Comparison of ENCODE assay signal across 13 cellular contexts in genomic region chr3:157120071-157120892, GRCh38. TPM values are rescaled to one million over a fixed set of nuclear protein-coding genes. Genes with fewer than 3 reads are reported as not detected.
DNase-seq lines count a peak whose midpoint lies in the region; ATAC-seq, FAIRE-seq and TF ChIP-seq lines count a peak whose summit lies in the region.
"Had no signal": no experiment of that assay in that cellular context is flagged by ENCODE, and none has a peak within 500 bp of the region (broad histone marks: within the 10 kb centered on the region; RNA-seq: fewer than 3 reads in every experiment).

No MANE protein-coding gene starts in this region.

- H4K20me1 ChIP-seq in PC-3 (ENCODE audit: low read length): no peaks in the 10 kb centered on the region
- H4K20me1 ChIP-seq: BLaER1 treated with 17β-estradiol and CSF1 and Interleukin-3, amounts not matched to agents 10 nM and 100 nM had no signal

- no peak for ATAC-seq in PC-3
- no peak for ATAC-seq in naive thymus-derived CD8-positive, alpha-beta T cell

- TF ChIP-seq CTCF in PC-3 (conservative IDR thresholded peaks at IDR 0.05; ENCODE audit: low read depth, low read length): no peak

- peak overlapping the region; percentile 30 for H3K4me2 ChIP-seq in PC-3 (ENCODE audit: low read length)
- H3K4me2 ChIP-seq: BLaER1 treated with 17β-estradiol and CSF1 and Interleukin-3, amounts not matched to agents 10 nM and 100 nM had no signal

- peaks cover 0 to 2% (median 0%) of the 10 kb centered on the region in 5 donors for H3K27me3 Mint-ChIP-seq in naive thymus-derived CD8-positive, alpha-beta T cell

- WGBS in small intestine, 3 donors: 22 to 51% (median 34%) methylated on average over 50 to 56 of the region's 56 CpGs

- no peak for FAIRE-seq in small intestine (lab: Jason Lieb, UNC)
- no peak for FAIRE-seq in GM12892 (lab: Jason Lieb, UNC)
- FAIRE-seq: G401.6 had no signal

- peak overlapping the region; percentile 8; the same call in 1 of the 2 replicates for H3K4me3 ChIP-seq in PC-3 (ENCODE audit: low read length)
- peak overlapping the region in 1 of 2 donors; percentile 32 for H3K4me3 ChIP-seq in small intestine (ENCODE audit: low read depth in 1 of 2, low read length in 2 of 2)
- H3K4me3 ChIP-seq: BLaER1 treated with 17β-estradiol and CSF1 and Interleukin-3, amounts not matched to agents 10 nM and 100 nM had no signal

- H3K27me3 ChIP-seq in PC-3 (ENCODE audit: low read length): no peaks in the 10 kb centered on the region
- no peaks in the 10 kb centered on the region for H3K27me3 ChIP-seq in small intestine (ENCODE audit: control insufficient read depth in 2 of 2, insufficient read depth in 2 of 2, low read length in 2 of 2)
- H3K27me3 ChIP-seq: BLaER1 treated with 17β-estradiol and CSF1 and Interleukin-3, amounts not matched to agents 10 nM and 100 nM had no signal

- H3K4me1 ChIP-seq in PC-3 (ENCODE audit: insufficient read depth, low read length) (peaks cover 65% of the 10 kb centered on the region), small intestine (ENCODE audit: control insufficient read depth in 2 of 2, insufficient read depth in 1 of 2, low read depth in 1 of 2, low read length in 1 of 2) (peaks cover 6 to 7% of the 10 kb centered on the region in 2 donors)
- H3K4me1 ChIP-seq: BLaER1 treated with 17β-estradiol and CSF1 and Interleukin-3, amounts not matched to agents 10 nM and 100 nM had no signal

- no peaks in the 10 kb centered on the region for H3K9me3 Mint-ChIP-seq in naive thymus-derived CD8-positive, alpha-beta T cell
- H3K9me3 Mint-ChIP-seq: activated T-cell treated with anti-CD3 and anti-CD28 coated beads, Interleukin-2, amount 50 U/mL, for 72 hours had no signal

- DNase-seq in ELF-1 (ENCODE audit: low read depth, low spot score) (peak; percentile 68), PC-3 (no peak), left kidney (ENCODE audit: low read depth, low spot score) (peak; percentile 52), small intestine (peak; percentile 92), GM12892 (ENCODE audit: insufficient read length) (no peak), NCI-H2196 (lab: John Stamatoyannopoulos, UW; ENCODE audit: unreplicated experiment) (no peak)
- no peak for DNase-seq in activated CD4-positive, CD25-positive, alpha-beta regulatory T cell (lab: John Stamatoyannopoulos, UW)
- DNase-seq in naive thymus-derived CD8-positive, alpha-beta T cell: no peak
- DNase-seq: dermis blood vessel endothelial cell; stimulated activated CD4-positive, alpha-beta T cell treated with anti-CD3 and anti-CD28 coated beads, Interleukin-2, amount 100 ng/mL, for 48 hours had no signal

- CTCF ChIA-PET in PC-3 (lab: Charles Lee): interaction anchor here (2.0 kb wide), 1 partner anchor 38 kb away, joined by 7 read pairs; no protein-coding TSS in a partner anchor

- no peak for TF ChIP-seq POLR2A in GM12892 (IDR thresholded peaks at IDR 0.05; ENCODE audit: low read depth, low read length)

- H3F3A ChIP-seq in PC-3 (ENCODE audit: low read length, unreplicated experiment): no peaks in the 10 kb centered on the region

- BruUV-seq in PC-3 (replicated peaks; lab: Mats Ljungman, UMichigan): no TSS peak

- peak overlapping the region; percentile 49 for H2AFZ ChIP-seq in PC-3 (ENCODE audit: low read length)

- H3K4me1 Mint-ChIP-seq in naive thymus-derived CD8-positive, alpha-beta T cell: peaks cover 2 to 8% (median 6%) of the 10 kb centered on the region in 4 donors

- no peaks in the 10 kb centered on the region; the same call in 1 of the 2 replicates for H3K9me2 ChIP-seq in PC-3 (replicated peaks; ENCODE audit: low read length)

- H3K9me3 ChIP-seq in PC-3 (ENCODE audit: low read length): no peaks in the 10 kb centered on the region
- no peaks in the 10 kb centered on the region for H3K9me3 ChIP-seq in small intestine (ENCODE audit: control insufficient read depth, low read depth)

- no peak overlapping the region for H3K4me3 Mint-ChIP-seq in naive thymus-derived CD8-positive, alpha-beta T cell

- POLR2A ChIA-PET in PC-3 (lab: Charles Lee; ENCODE audit: unreplicated experiment): interaction anchor here (1.6 kb wide), 1 partner anchor 37 kb away, joined by 6 read pairs; no protein-coding TSS in a partner anchor
- POLR2A ChIA-PET in naive thymus-derived CD8-positive, alpha-beta T cell (lab: Charles Lee): no interaction called here

- H3K36me3 Mint-ChIP-seq in naive thymus-derived CD8-positive, alpha-beta T cell: peaks cover 0 to 3% (median 0%) of the 10 kb centered on the region in 3 donors

- H3K27ac ChIP-seq in PC-3 (ENCODE audit: low read length) (peak overlapping the region; percentile 72), small intestine (ENCODE audit: low read depth in 1 of 2, low read length in 1 of 2) (peak overlapping the region; percentile 81 to 90)
- H3K27ac ChIP-seq: BLaER1 treated with 17β-estradiol and CSF1 and Interleukin-3, amounts not matched to agents 10 nM and 100 nM had no signal

- peak overlapping the region; percentile 28 for H3K9ac ChIP-seq in PC-3 (ENCODE audit: low read length)
- H3K9ac ChIP-seq: BLaER1 treated with 17β-estradiol and CSF1 and Interleukin-3, amounts not matched to agents 10 nM and 100 nM had no signal

- H3K79me2 ChIP-seq in PC-3 (ENCODE audit: low read length): no peaks in the 10 kb centered on the region

- intact Hi-C loops in PC-3 (cut with micrococcal nuclease): no loop called here

- no peaks in the 10 kb centered on the region for H3K36me3 ChIP-seq in PC-3 (ENCODE audit: low read depth, low read length)
- H3K36me3 ChIP-seq in small intestine (ENCODE audit: control insufficient read depth in 2 of 2, insufficient read depth in 2 of 2, low read length in 2 of 2): no peaks in the 10 kb centered on the region
- H3K36me3 ChIP-seq: BLaER1 treated with 17β-estradiol and CSF1 and Interleukin-3, amounts not matched to agents 10 nM and 100 nM had no signal

- H3K27ac Mint-ChIP-seq in naive thymus-derived CD8-positive, alpha-beta T cell: no peak overlapping the region
- H3K27ac Mint-ChIP-seq: activated T-cell treated with anti-CD3 and anti-CD28 coated beads, Interleukin-2, amount 50 U/mL, for 72 hours had no signal

RNA-seq across cellular contexts. Expression of gene CCNL1, which starts 39.7 kb away (rescaled TPM):
- 172 and 231 TPM in 2 replicates for total RNA-seq in PC-3 (2014; rRNA removed)
- 100 to 1,000 TPM in 1 of 3 donors, 10 to 100 TPM in 2; 46.6 to 140 (median 96.7) TPM for polyA plus RNA-seq in small intestine
- 103 TPM for polyA plus RNA-seq in GM12892 (2012; ENCODE audit: missing spikeins)
- 100 to 1,000 TPM; 385 to 388 TPM for total RNA-seq in naive thymus-derived CD8-positive, alpha-beta T cell
- polyA plus RNA-seq in naive thymus-derived CD8-positive, alpha-beta T cell: 10 to 100 TPM; 52.9 to 57.0 (median 54.9) TPM

Comparison
In these comparisons a context has a peak if more than half of its experiments do, and no peak if none do; other contexts are left out.
1. DNase-seq: peak in ELF-1 (single experiment), left kidney (single experiment) and small intestine (single experiment); none in PC-3 (single experiment), GM12892 (single experiment), activated CD4-positive, CD25-positive, alpha-beta regulatory T cell (0 of 4), naive thymus-derived CD8-positive, alpha-beta T cell (0 of 10) and NCI-H2196 (single experiment).